19 cellular contexts compared by ENCODE assay signal in genomic region chr10:78544447-78545085, GRCh38.
DNase-seq lines count a peak whose midpoint lies in the region; ATAC-seq and TF ChIP-seq lines count a peak whose summit lies in the region.
"Had no signal": no experiment of that assay in that cellular context is flagged by ENCODE, and none has a peak within 500 bp of the region (broad histone marks: within the 10 kb centered on the region; RNA-seq: fewer than 3 reads in every experiment).

No MANE protein-coding gene starts in this region.

- H3K4me3 ChIP-seq in lower lobe of right lung: no peak overlapping the region
- no peak overlapping the region for H3K4me3 ChIP-seq in gastrocnemius medialis
- H3K4me3 ChIP-seq: prostate gland had no signal

- no peaks in the 10 kb centered on the region for H3K9me3 ChIP-seq in lower lobe of right lung
- no peaks in the 10 kb centered on the region for H3K9me3 ChIP-seq in gastrocnemius medialis
- H3K9me3 ChIP-seq: prostate gland had no signal

- no peaks in the 10 kb centered on the region for H3K27me3 ChIP-seq in lower lobe of right lung (ENCODE audit: low read depth)
- no peaks in the 10 kb centered on the region for H3K27me3 ChIP-seq in gastrocnemius medialis

- H3K27ac ChIP-seq in lower lobe of right lung (peak overlapping the region; percentile 36), gastrocnemius medialis (peak overlapping the region in 3 of 4 donors; percentile 7 to 46 (median 15))

- TF ChIP-seq CTCF in lower lobe of right lung (IDR thresholded peaks at IDR 0.05) (no peak), gastrocnemius medialis (IDR thresholded peaks at IDR 0.05 in 4 of 5, conservative IDR thresholded peaks at IDR 0.05 in 1 of 5) (no peak)

- TF ChIP-seq POLR2A in gastrocnemius medialis (IDR thresholded peaks at IDR 0.05): no peak

- in situ Hi-C loops in gastrocnemius medialis (cut with MboI; ENCODE audit: low sequenced_read_pairs in 4 of 4): no loop called here

- intact Hi-C loops in Right ventricle myocardium inferior (cut with DNase I) (no loop called here), cardiac septum (cut with DNase I) (loop anchor here (10.0 kb wide), 3 partner anchors 90 to 210 kb away; no protein-coding TSS in a partner anchor), lower lobe of right lung (cut with DNase I) (no loop called here), gastrocnemius medialis (cut with DNase I; ENCODE audit: low total_unique reads) (no loop called here)

- DNase-seq in Right ventricle myocardium inferior (ENCODE audit: missing footprints) (no peak), cardiac septum (ENCODE audit: low spot score) (no peak), lower lobe of right lung (no peak), gastrocnemius medialis (no peak), midbrain (lab: John Stamatoyannopoulos, UW) (no peak), SHP77 treated with DMSO at 0.1 percent for 48 hours (lab: John Stamatoyannopoulos, UW) (no peak)
- DNase-seq: 8988T; activated CD8-positive, alpha-beta T cell treated with anti-CD3 and anti-CD28 coated beads for 36 hours; activated naive CD8-positive, alpha-beta T cell treated with anti-CD3 and anti-CD28 coated beads, Interleukin-2, amount 10 ng/mL, durations not matched to agents 7 days and 5 days; activated T-cell treated with anti-CD3 and anti-CD28 coated beads, Interleukin-2, amount 50 U/mL, for 72 hours; HCEC 1CT; KG1; NCI-H1092; NCI-H2081 treated with DMSO at 0.1 percent for 48 hours; NCI-H524; SHP77 had no signal

- H3K4me1 ChIP-seq in lower lobe of right lung: peaks cover 40% of the 10 kb centered on the region
- peaks cover 13 to 14% of the 10 kb centered on the region in 2 donors for H3K4me1 ChIP-seq in gastrocnemius medialis
- H3K4me1 ChIP-seq: prostate gland had no signal

- ATAC-seq in Right ventricle myocardium inferior: peak; percentile 4
- ATAC-seq in lower lobe of right lung: no peak
- ATAC-seq in gastrocnemius medialis: peak; percentile 39 to 67
- ATAC-seq in GM21723 (IDR thresholded peaks at IDR 0.05; ENCODE audit: unreplicated experiment): no peak
- no peak for ATAC-seq in GM21528 (IDR thresholded peaks at IDR 0.05; ENCODE audit: low FRiP score, unreplicated experiment)
- ATAC-seq: activated CD8-positive, alpha-beta T cell treated with anti-CD3 and anti-CD28 coated beads for 36 hours had no signal

- H3K36me3 ChIP-seq in lower lobe of right lung (no peaks in the 10 kb centered on the region), gastrocnemius medialis (no peaks in the 10 kb centered on the region)
- H3K36me3 ChIP-seq: prostate gland had no signal

Comparison
In these comparisons a context has a peak if more than half of its experiments do, and no peak if none do; other contexts are left out.
1. ATAC-seq: peak in Right ventricle myocardium inferior (single experiment) and gastrocnemius medialis (2 of 2); none in lower lobe of right lung (0 of 2), GM21723 (single experiment) and GM21528 (single experiment).